8 cellular contexts compared by ENCODE assay signal in the genomic region with DNA sequence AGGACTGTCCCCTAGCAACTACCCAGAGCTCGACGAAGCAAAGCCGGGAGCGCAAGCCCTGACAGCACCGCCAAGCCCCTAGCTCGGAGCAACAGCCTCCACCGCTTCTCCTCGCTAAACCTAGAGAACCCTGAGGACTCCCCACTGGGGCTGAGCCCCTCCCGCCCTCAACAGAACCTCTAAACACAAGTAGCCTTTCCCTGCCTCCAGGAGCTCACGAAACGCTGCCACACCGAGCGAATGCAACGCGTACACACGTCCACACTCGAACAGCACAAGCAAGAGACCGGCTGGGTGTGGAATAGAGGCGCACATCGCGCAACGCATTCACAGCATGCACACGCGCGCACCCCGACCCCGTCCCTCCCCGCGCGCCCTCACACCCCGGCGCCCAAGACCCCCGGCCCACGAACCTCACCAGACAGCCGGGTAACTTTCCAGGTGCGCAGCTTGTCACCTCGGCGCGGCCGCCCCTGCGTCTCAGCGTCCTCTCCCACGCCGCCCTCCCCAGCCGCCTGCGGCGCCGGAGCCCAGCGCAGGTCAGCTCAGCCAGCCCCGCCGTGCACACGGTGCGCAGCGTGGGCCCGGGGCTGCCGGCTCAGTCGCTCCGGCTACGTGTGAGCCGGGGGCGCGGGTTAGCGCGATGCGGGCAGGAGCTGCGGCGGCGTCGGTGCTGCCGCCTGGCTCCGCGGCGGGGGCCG. TPM values are rescaled to one million over a fixed set of nuclear protein-coding genes. Genes with fewer than 3 reads are reported as not detected.
DNase-seq lines count a peak whose midpoint lies in the region; ATAC-seq and TF ChIP-seq lines count a peak whose summit lies in the region.

No MANE protein-coding gene starts in this region.

- H3K4me3 ChIP-seq in cardiac muscle cell: peak overlapping the region; percentile 43
- peak overlapping the region; percentile 16 for H3K4me3 ChIP-seq in thymus (ENCODE audit: low read length)

- H3K4me3 Mint-ChIP-seq in brain: peak overlapping the region in 3 of 5 experiments; percentile 82 to 86 (median 83)

- H3K36me3 Mint-ChIP-seq in brain: no peaks in the 10 kb centered on the region

- H3K27me3 Mint-ChIP-seq in brain: peaks cover 47% of the 10 kb centered on the region

- H3K27ac ChIP-seq in cardiac muscle cell (no peak overlapping the region), thymus (ENCODE audit: low read depth) (no peak overlapping the region)

- ATAC-seq in left colon (peak; percentile 50), HG02884 (IDR thresholded peaks at IDR 0.05; ENCODE audit: unreplicated experiment) (no peak), GM18870 (IDR thresholded peaks at IDR 0.05; ENCODE audit: unreplicated experiment) (no peak)

- 2% methylated on average over 74 of the region's 74 CpGs for WGBS in thymus

- peak; percentile 53 to 56 for DNase-seq in cardiac muscle cell (ENCODE audit: low read depth in 1 of 2, low spot score in 1 of 2)
- no peak for DNase-seq in cardiac septum (ENCODE audit: low spot score)
- peak in 1 of 2 donors; percentile 13 for DNase-seq in left colon
- DNase-seq in NCI-H2029 (lab: John Stamatoyannopoulos, UW): no peak

- peak overlapping the region; percentile 60 to 95 (median 84) for H3K27ac Mint-ChIP-seq in brain

- peaks cover 9% of the 10 kb centered on the region for H3K4me1 Mint-ChIP-seq in brain

- no peak for TF ChIP-seq CTCF in cardiac muscle cell (IDR thresholded peaks at IDR 0.05; ENCODE audit: low read depth, low read length)
- TF ChIP-seq CTCF in brain (conservative IDR thresholded peaks at IDR 0.05): no peak

- no peaks in the 10 kb centered on the region for H3K36me3 ChIP-seq in cardiac muscle cell
- H3K36me3 ChIP-seq in thymus (ENCODE audit: control insufficient read depth, insufficient read depth): no peaks in the 10 kb centered on the region

- intact Hi-C loops in cardiac septum (cut with DNase I) (no loop called here), left colon (cut with DNase I, micrococcal nuclease) (no loop called here)

- no peaks in the 10 kb centered on the region for H3K4me1 ChIP-seq in cardiac muscle cell (ENCODE audit: low read depth)
- no peaks in the 10 kb centered on the region for H3K4me1 ChIP-seq in thymus (ENCODE audit: control insufficient read depth, insufficient read depth, low read length)

- H3K9me3 Mint-ChIP-seq in brain: peaks cover 0 to 5% (median 3%) of the 10 kb centered on the region in 5 experiments

- peaks cover 73% of the 10 kb centered on the region for H3K27me3 ChIP-seq in cardiac muscle cell
- H3K27me3 ChIP-seq in thymus (ENCODE audit: control insufficient read depth, insufficient read depth): peaks cover 30% of the 10 kb centered on the region

- H3K9me3 ChIP-seq in cardiac muscle cell (ENCODE audit: low read depth) (no peaks in the 10 kb centered on the region), thymus (ENCODE audit: control insufficient read depth) (no peaks in the 10 kb centered on the region)

RNA-seq across cellular contexts. Expression of a gene that starts 0.4 kb away (rescaled TPM):
- total RNA-seq in cardiac muscle cell: 0.32 and 0.54 TPM in 2 replicates
- polyA plus RNA-seq in cardiac muscle cell: 0.35 TPM in 1 of 2 replicates, not detected in the other
- total RNA-seq in cardiac septum: 0.48 TPM
- polyA plus RNA-seq in brain (ENCODE audit: insufficient read depth, low read depth, low replicate concordance): 0.10 TPM
- 10 to 100 TPM in 1 of 2 donors, 1 to 10 TPM in 1; 8.0 to 12.3 TPM for total RNA-seq in left colon
- 0.84 TPM for polyA plus RNA-seq in thymus

Comparison
In these comparisons a context has a peak if more than half of its experiments do, and no peak if none do; other contexts are left out.
1. DNase-seq: peak in cardiac muscle cell (2 of 2); none in cardiac septum (single experiment) and NCI-H2029 (single experiment).